Comparison of ENCODE assay signal across 1 cellular context in the genomic region with DNA sequence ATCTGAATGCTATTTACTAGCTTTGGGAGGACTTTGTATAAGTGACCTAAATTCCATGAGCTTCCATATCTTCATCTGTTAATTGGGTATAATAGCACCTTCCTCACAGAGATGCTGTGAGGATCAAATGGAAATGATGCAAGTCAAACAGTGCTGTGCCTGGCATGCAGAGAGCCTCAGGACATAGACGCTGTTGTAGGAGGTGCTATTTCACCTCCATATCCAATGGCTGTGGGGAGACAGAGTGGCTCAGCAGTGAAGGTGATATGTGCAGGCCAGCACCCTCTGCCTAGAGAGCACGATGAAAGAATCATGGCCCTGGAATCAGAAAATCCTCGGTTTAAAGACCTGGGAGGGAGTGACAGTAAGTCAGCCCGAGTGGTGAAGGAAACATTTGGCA.
TF ChIP-seq lines count a peak whose summit lies in the region.

No MANE protein-coding gene starts in this region.

TF ChIP-seq in GM23338, 12 proteins besides CTCF, POLR2A, EP300 and RAD21 (continued from another document):
- TF ChIP-seq JUNB (IDR thresholded peaks at IDR 0.05; ENCODE audit: unreplicated experiment) (no peak), EZH2phosphoT487 (IDR thresholded peaks at IDR 0.05; ENCODE audit: unreplicated experiment) (no peak)
